8 cellular contexts compared by ENCODE assay signal in the genomic region with DNA sequence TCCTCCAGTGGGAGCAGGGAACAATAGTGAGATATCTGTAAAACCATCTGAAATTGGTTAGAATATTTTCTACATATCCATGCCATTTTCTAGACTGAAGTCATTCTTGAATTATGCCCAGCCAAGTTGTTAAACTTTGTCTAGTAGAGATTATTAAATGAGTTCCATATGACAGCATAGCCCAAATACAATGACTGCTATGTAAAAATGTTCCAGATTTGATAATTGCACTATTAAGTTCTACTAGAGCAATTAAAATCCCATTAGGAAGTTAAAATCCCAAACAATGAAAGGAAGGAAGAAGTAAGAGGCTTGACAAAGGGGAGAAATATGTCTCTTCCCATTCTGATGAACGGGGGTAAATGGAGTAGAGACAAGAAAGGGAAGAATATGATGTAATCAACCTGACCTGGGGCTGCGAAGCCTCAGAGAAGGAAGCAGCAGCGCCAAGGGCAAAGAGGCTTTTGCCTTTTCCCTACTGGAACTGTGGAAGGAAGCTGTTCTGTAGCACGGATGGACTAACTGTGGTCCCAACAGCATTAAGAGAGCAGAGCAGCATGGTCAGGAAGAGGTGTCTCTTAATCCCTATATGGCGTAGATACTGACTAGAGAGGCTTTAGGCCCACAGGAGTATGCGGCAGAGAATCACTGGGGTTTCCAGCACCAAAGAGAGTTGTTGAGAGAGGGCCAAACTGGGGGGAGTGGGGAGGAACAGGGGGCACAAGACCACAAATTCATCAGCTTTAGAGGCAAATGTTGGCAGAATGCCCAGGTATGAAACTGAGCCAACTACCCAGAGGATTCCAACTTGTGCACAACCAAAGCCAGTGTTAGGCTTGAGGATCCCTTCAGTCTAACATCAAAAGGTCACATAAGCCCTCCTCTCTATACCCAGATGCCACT. TPM values are rescaled to one million over a fixed set of nuclear protein-coding genes. Genes with fewer than 3 reads are reported as not detected.
DNase-seq lines count a peak whose midpoint lies in the region; ATAC-seq and TF ChIP-seq lines count a peak whose summit lies in the region.
"Had no signal": no experiment of that assay in that cellular context is flagged by ENCODE, and none has a peak within 500 bp of the region (broad histone marks: within the 10 kb centered on the region; RNA-seq: fewer than 3 reads in every experiment).

No MANE protein-coding gene starts in this region.

- peak; percentile 63 to 85 (median 75) for ATAC-seq in heart right ventricle

- H3K36me3 ChIP-seq in heart right ventricle = no peaks in the 10 kb centered on the region
- H3K36me3 ChIP-seq in suprapubic skin = no peaks in the 10 kb centered on the region

- TF ChIP-seq CTCF in heart right ventricle (IDR thresholded peaks at IDR 0.05) (no peak), suprapubic skin (IDR thresholded peaks at IDR 0.05) (no peak)

- peaks cover 0 to 4% (median 0%) of the 10 kb centered on the region in 11 donors for H3K9me3 ChIP-seq in heart right ventricle
- no peaks in the 10 kb centered on the region for H3K9me3 ChIP-seq in suprapubic skin

- no peak overlapping the region for H3K4me3 ChIP-seq in Jurkat, Clone E6-1 (ENCODE audit: low read length)
- H3K4me3 ChIP-seq in heart right ventricle (no peak overlapping the region), suprapubic skin (no peak overlapping the region)

- H3K4me1 ChIP-seq in heart right ventricle = peaks cover 10 to 27% (median 21%) of the 10 kb centered on the region in 9 donors
- H3K4me1 ChIP-seq in suprapubic skin = peaks cover 11% of the 10 kb centered on the region

- 17 to 24% methylated on average over 6 of the region's 6 CpGs for WGBS in heart right ventricle, 2 donors
- WGBS in suprapubic skin = 50% methylated on average over 5 of the region's 6 CpGs

- no peak for TF ChIP-seq EP300 in suprapubic skin (IDR thresholded peaks at IDR 0.05)

- DNase-seq in Jurkat, Clone E6-1 (ENCODE audit: low read depth, low spot score) = peak; percentile 25
- peak; percentile 5 for DNase-seq in SW480 (ENCODE audit: low spot score)
- DNase-seq in heart right ventricle = peak in 1 of 2 donors; percentile 60
- DNase-seq in suprapubic skin (ENCODE audit: low spot score in 2 of 2) = no peak
- DNase-seq in activated naive CD4-positive, alpha-beta T cell treated with Interleukin-2 at 50 U/mL for 16 hours = no peak
- DNase-seq in OCI-M2 (lab: John Stamatoyannopoulos, UW; ENCODE audit: unreplicated experiment) = no peak
- DNase-seq in HEK293T (ENCODE audit: extremely low spot score) = no peak
- DNase-seq: SW 1271 had no signal

- H3K27ac ChIP-seq in heart right ventricle = peak overlapping the region in 9 of 10 donors; percentile 37 to 82 (median 63)
- peak overlapping the region; percentile 51 for H3K27ac ChIP-seq in suprapubic skin

- POLR2A ChIA-PET in HEK293T (lab: Yijun Ruan, JAX) = no interaction called here

- intact Hi-C loops in heart right ventricle (cut with DNase I) = no loop called here

- H3K27me3 ChIP-seq in heart right ventricle (no peaks in the 10 kb centered on the region), suprapubic skin (no peaks in the 10 kb centered on the region)

- CTCF ChIA-PET in HEK293T (lab: Yijun Ruan, JAX) = no interaction called here

- TF ChIP-seq POLR2A in suprapubic skin (IDR thresholded peaks at IDR 0.05) = no peak

TF ChIP-seq in HEK293T, 16 proteins besides CTCF, POLR2A, EP300 and RAD21:
- TF ChIP-seq CTBP1 (IDR thresholded peaks at IDR 0.05; ENCODE audit: borderline replicate concordance) = no peak
- no peak for TF ChIP-seq TARDBP (IDR thresholded peaks at IDR 0.05)
- no peak for TF ChIP-seq FOXM1 (IDR thresholded peaks at IDR 0.05; ENCODE audit: borderline replicate concordance)
- no peak for TF ChIP-seq ARNT (IDR thresholded peaks at IDR 0.05)
- TF ChIP-seq HDGF (IDR thresholded peaks at IDR 0.05; ENCODE audit: borderline replicate concordance) = no peak
- no peak for TF ChIP-seq ELF4 (IDR thresholded peaks at IDR 0.05)
- no peak for TF ChIP-seq NFRKB (IDR thresholded peaks at IDR 0.05)
TF ChIP-seq in HEK293T: peak in this region for 0.

RNA-seq across cellular contexts. Expression of gene RRP8, which starts 26.7 kb away (rescaled TPM):
- 24.9 TPM for polyA plus RNA-seq in Jurkat, Clone E6-1 (2012; ENCODE audit: insufficient read depth, insufficient read length)
- total RNA-seq in heart right ventricle = 10 to 100 TPM; 12.1 to 23.3 (median 20.5) TPM
- polyA plus RNA-seq in heart right ventricle = 10 to 100 TPM; 16.1 to 23.0 TPM
- total RNA-seq in suprapubic skin = 10 to 100 TPM; 15.9 to 33.6 (median 18.3) TPM

RNA-seq across cellular contexts. Expression of gene ILK, which starts 26.9 kb away (rescaled TPM):
- polyA plus RNA-seq in Jurkat, Clone E6-1 (2012; ENCODE audit: insufficient read depth, insufficient read length) = 72.3 TPM
- 100 to 1,000 TPM; 150 to 247 (median 204) TPM for total RNA-seq in heart right ventricle
- polyA plus RNA-seq in heart right ventricle = 100 to 1,000 TPM; 213 to 244 TPM
- 10 to 100 TPM; 59.8 to 83.8 (median 71.5) TPM for total RNA-seq in suprapubic skin

RNA-seq across cellular contexts. Expression of gene TAF10, which starts 35.3 kb away (rescaled TPM):
- polyA plus RNA-seq in Jurkat, Clone E6-1 (2012; ENCODE audit: insufficient read depth, insufficient read length) = 440 TPM
- total RNA-seq in heart right ventricle (100 to 1,000 TPM in 1 of 10 donors, 10 to 100 TPM in 9; 78.0 to 101 (median 89.7) TPM), suprapubic skin (10 to 100 TPM; 24.1 to 54.5 (median 40.1) TPM)
- polyA plus RNA-seq in heart right ventricle = 100 to 1,000 TPM in 1 of 2 donors, 10 to 100 TPM in 1; 93.3 to 254 TPM

RNA-seq across cellular contexts. Expression of gene TPP1, which starts 42.5 kb away (rescaled TPM):
- 40.3 TPM for polyA plus RNA-seq in Jurkat, Clone E6-1 (2012; ENCODE audit: insufficient read depth, insufficient read length)
- total RNA-seq in heart right ventricle (100 to 1,000 TPM in 2 of 10 donors, 10 to 100 TPM in 8; 56.3 to 132 (median 72.6) TPM), suprapubic skin (100 to 1,000 TPM in 2 of 4 donors, 10 to 100 TPM in 2; 56.1 to 126 (median 81.9) TPM)
- polyA plus RNA-seq in heart right ventricle = 10 to 100 TPM; 31.9 to 34.6 TPM

Comparison
In these comparisons a context has a peak if more than half of its experiments do, and no peak if none do; other contexts are left out.
1. DNase-seq: peak in Jurkat, Clone E6-1 (single experiment) and SW480 (single experiment); none in suprapubic skin (0 of 2), activated naive CD4-positive, alpha-beta T cell treated with Interleukin-2 at 50 U/mL for 16 hours (single experiment), OCI-M2 (single experiment) and HEK293T (single experiment).